In genomic region chr5:76691470-76692273, GRCh38 we compare ENCODE assay signal across 9 cellular contexts. TPM values are rescaled to one million over a fixed set of nuclear protein-coding genes. Genes with fewer than 3 reads are reported as not detected.
DNase-seq lines count a peak whose midpoint lies in the region; ATAC-seq and TF ChIP-seq lines count a peak whose summit lies in the region.
"Had no signal": no experiment of that assay in that cellular context is flagged by ENCODE, and none has a peak within 500 bp of the region (broad histone marks: within the 10 kb centered on the region; RNA-seq: fewer than 3 reads in every experiment).

No MANE protein-coding gene starts in this region.

- no peak overlapping the region for H2BK15ac ChIP-seq in neuronal stem cell (ENCODE audit: low read length)

- CTCF ChIA-PET in activated CD4-positive, alpha-beta T cell treated with anti-CD3 and anti-CD28 coated beads for 36 hours (lab: Charles Lee): interaction anchor here (0.6 to 2.1 kb wide), 6 partner anchors 13 to 245 kb away, joined by 3 to 9 read pairs (median 4); no protein-coding TSS in a partner anchor
- CTCF ChIA-PET in CD4-positive, alpha-beta memory T cell (lab: Charles Lee; ENCODE audit: partially characterized antibody): interaction anchor here (5.1 kb wide), 1 partner anchor 83 kb away, joined by 20 read pairs; no protein-coding TSS in a partner anchor

- no peaks in the 10 kb centered on the region for H3K9me3 Mint-ChIP-seq in activated CD4-positive, alpha-beta T cell treated with anti-CD3 and anti-CD28 coated beads for 36 hours (ENCODE audit: low read depth)
- H3K9me3 Mint-ChIP-seq in stimulated activated naive CD8-positive, alpha-beta T cell treated with anti-CD3 and anti-CD28 coated beads, Interleukin-15, Interleukin-2, amounts not matched to agents 100 ng/mL and 50 ng/mL, for 24 hours: no peaks in the 10 kb centered on the region
- H3K9me3 Mint-ChIP-seq in CD4-positive, alpha-beta memory T cell: no peaks in the 10 kb centered on the region

- H3K27me3 ChIP-seq in CD4-positive, alpha-beta memory T cell (ENCODE audit: insufficient read depth, low read length): no peaks in the 10 kb centered on the region
- no peaks in the 10 kb centered on the region for H3K27me3 ChIP-seq in neuronal stem cell (ENCODE audit: control insufficient read depth in 3 of 3, insufficient read depth in 3 of 3, low read depth in 1 of 3, low read length in 3 of 3)

- no peak overlapping the region for H4K8ac ChIP-seq in neuronal stem cell (ENCODE audit: low read depth, low read length)

- H3K79me1 ChIP-seq in neuronal stem cell (ENCODE audit: low read depth, low read length): no peaks in the 10 kb centered on the region

- H3K14ac ChIP-seq in neuronal stem cell (ENCODE audit: low read length): no peak overlapping the region

- H3K4ac ChIP-seq in neuronal stem cell (ENCODE audit: low read length): no peak overlapping the region

- no peak overlapping the region for H2BK5ac ChIP-seq in neuronal stem cell (ENCODE audit: low read length)

- H3K4me1 ChIP-seq in CD4-positive, alpha-beta memory T cell (ENCODE audit: insufficient read depth, low read length): no peaks in the 10 kb centered on the region
- H3K4me1 ChIP-seq in neuronal stem cell (ENCODE audit: control insufficient read depth in 2 of 2, insufficient read depth in 1 of 2, low read depth in 1 of 2, low read length in 2 of 2): peaks cover 2 to 5% of the 10 kb centered on the region in 2 donors

- intact Hi-C loops in activated CD4-positive, alpha-beta T cell treated with anti-CD3 and anti-CD28 coated beads for 36 hours (cut with DNase I, micrococcal nuclease): loop anchor here in 1 of 2 experiments (1.0 to 5.0 kb wide), 3 partner anchors 19 to 101 kb away; no protein-coding TSS in a partner anchor
- intact Hi-C loops in CD4-positive, alpha-beta memory T cell (cut with micrococcal nuclease): no loop called here

- peaks cover 42% of the 10 kb centered on the region for H3K36me3 Mint-ChIP-seq in activated CD4-positive, alpha-beta T cell treated with anti-CD3 and anti-CD28 coated beads for 36 hours (ENCODE audit: low read depth)
- H3K36me3 Mint-ChIP-seq in stimulated activated naive CD8-positive, alpha-beta T cell treated with anti-CD3 and anti-CD28 coated beads, Interleukin-15, Interleukin-2, amounts not matched to agents 100 ng/mL and 50 ng/mL, for 24 hours (ENCODE audit: low read depth): peaks cover 33% of the 10 kb centered on the region
- H3K36me3 Mint-ChIP-seq in CD4-positive, alpha-beta memory T cell: peaks cover 49 to 84% of the 10 kb centered on the region in 2 donors

- peak overlapping the region; percentile 28 for H3K4me3 Mint-ChIP-seq in activated CD4-positive, alpha-beta T cell treated with anti-CD3 and anti-CD28 coated beads for 36 hours
- no peak overlapping the region for H3K4me3 Mint-ChIP-seq in stimulated activated naive CD8-positive, alpha-beta T cell treated with anti-CD3 and anti-CD28 coated beads, Interleukin-15, Interleukin-2, amounts not matched to agents 100 ng/mL and 50 ng/mL, for 24 hours
- no peak overlapping the region for H3K4me3 Mint-ChIP-seq in CD4-positive, alpha-beta memory T cell

- H3K27ac ChIP-seq in VCaP: peak overlapping the region; percentile 42
- no peak overlapping the region for H3K27ac ChIP-seq in CD4-positive, alpha-beta memory T cell (ENCODE audit: low read depth, low read length)
- H3K27ac ChIP-seq in neuronal stem cell (replicated peaks; ENCODE audit: low read length): no peak overlapping the region

- H3K9ac ChIP-seq in neuronal stem cell (ENCODE audit: low read depth, low read length, poor library complexity): no peak overlapping the region

- H3K18ac ChIP-seq in neuronal stem cell (ENCODE audit: low read length): no peak overlapping the region

- peaks cover 35% of the 10 kb centered on the region for H3K36me3 ChIP-seq in CD4-positive, alpha-beta memory T cell (ENCODE audit: insufficient read depth, low read length)
- H3K36me3 ChIP-seq in neuronal stem cell (replicated peaks in 1 of 2; ENCODE audit: control insufficient read depth in 2 of 2, insufficient read depth in 2 of 2, low read length in 2 of 2): peaks cover 0 to 52% of the 10 kb centered on the region in 2 donors

- no peak overlapping the region for H3K23ac ChIP-seq in neuronal stem cell (ENCODE audit: low read depth, low read length, poor library complexity)

- H3K4me1 Mint-ChIP-seq in activated CD4-positive, alpha-beta T cell treated with anti-CD3 and anti-CD28 coated beads for 36 hours: peaks cover 23% of the 10 kb centered on the region
- peaks cover 10% of the 10 kb centered on the region for H3K4me1 Mint-ChIP-seq in stimulated activated naive CD8-positive, alpha-beta T cell treated with anti-CD3 and anti-CD28 coated beads, Interleukin-15, Interleukin-2, amounts not matched to agents 100 ng/mL and 50 ng/mL, for 24 hours (ENCODE audit: low read depth)
- H3K4me1 Mint-ChIP-seq in CD4-positive, alpha-beta memory T cell: peaks cover 0 to 11% (median 4%) of the 10 kb centered on the region in 4 donors

- no peak overlapping the region for H3K4me2 ChIP-seq in neuronal stem cell (ENCODE audit: insufficient read depth, low read length, poor library complexity, severe bottlenecking)

- no peak overlapping the region for H4K91ac ChIP-seq in neuronal stem cell (ENCODE audit: low read depth, low read length, poor library complexity)

- ATAC-seq in activated CD4-positive, alpha-beta T cell treated with anti-CD3 and anti-CD28 coated beads for 36 hours: peak; percentile 95

- H2AFZ ChIP-seq in neuronal stem cell (ENCODE audit: low read length): no peak overlapping the region

- H2AK5ac ChIP-seq in neuronal stem cell (ENCODE audit: low read depth, low read length): no peak overlapping the region

- no CpG with 5 or more reads among the region's 5 CpGs for WGBS in neuronal stem cell (ENCODE audit: extremely low coverage in 2 of 2, insufficient read length in 2 of 2, insufficient replicate concordance in 1 of 2), 2 donors

- no peak for DNase-seq in activated CD4-positive, alpha-beta T cell treated with anti-CD3 and anti-CD28 coated beads for 36 hours
- no peak for DNase-seq in activated CD4-positive, alpha-beta T cell treated with anti-CD3 and anti-CD28 coated beads for 48 hours
- peak; percentile 86 for DNase-seq in glomerular visceral epithelial cell (ENCODE audit: extremely low spot score)
- no peak for DNase-seq in CD4-positive, alpha-beta memory T cell
- DNase-seq in neuronal stem cell (ENCODE audit: low spot score): no peak
- DNase-seq in activated CD4-positive, alpha-beta T cell treated with anti-CD3 and anti-CD28 coated beads, Interleukin-2, amount 50 U/mL, for 48 hours: no peak

- TF ChIP-seq CTCF in VCaP (conservative IDR thresholded peaks at IDR 0.05): no peak

- POLR2A ChIA-PET in activated CD4-positive, alpha-beta T cell treated with anti-CD3 and anti-CD28 coated beads for 36 hours (lab: Charles Lee): interaction anchor here (0.6 kb wide), 1 partner anchor 73 kb away, joined by 3 read pairs; no protein-coding TSS in a partner anchor
- POLR2A ChIA-PET in CD4-positive, alpha-beta memory T cell (lab: Charles Lee; ENCODE audit: partially characterized antibody): interaction anchor here (1.0 to 2.5 kb wide), 2 partner anchors 14 to 83 kb away, joined by 3 to 9 read pairs; no protein-coding TSS in a partner anchor

- no peak overlapping the region for H2BK12ac ChIP-seq in neuronal stem cell (ENCODE audit: low read length)

- no peaks in the 10 kb centered on the region for H3K27me3 Mint-ChIP-seq in activated CD4-positive, alpha-beta T cell treated with anti-CD3 and anti-CD28 coated beads for 36 hours
- H3K27me3 Mint-ChIP-seq in stimulated activated naive CD8-positive, alpha-beta T cell treated with anti-CD3 and anti-CD28 coated beads, Interleukin-15, Interleukin-2, amounts not matched to agents 100 ng/mL and 50 ng/mL, for 24 hours: no peaks in the 10 kb centered on the region
- no peaks in the 10 kb centered on the region for H3K27me3 Mint-ChIP-seq in CD4-positive, alpha-beta memory T cell

- H3K9me3 ChIP-seq in CD4-positive, alpha-beta memory T cell (ENCODE audit: control insufficient read depth in 1 of 2, low read length in 2 of 2): no peaks in the 10 kb centered on the region
- H3K9me3 ChIP-seq in neuronal stem cell (replicated peaks in 1 of 2; ENCODE audit: control insufficient read depth in 2 of 2, insufficient read depth in 1 of 2, low read depth in 1 of 2, low read length in 2 of 2): no peaks in the 10 kb centered on the region

- no peak overlapping the region for H2BK120ac ChIP-seq in neuronal stem cell (ENCODE audit: low read depth, low read length)

- peak overlapping the region; percentile 63 for H3K27ac Mint-ChIP-seq in activated CD4-positive, alpha-beta T cell treated with anti-CD3 and anti-CD28 coated beads for 36 hours
- H3K27ac Mint-ChIP-seq in stimulated activated naive CD8-positive, alpha-beta T cell treated with anti-CD3 and anti-CD28 coated beads, Interleukin-15, Interleukin-2, amounts not matched to agents 100 ng/mL and 50 ng/mL, for 24 hours: peak overlapping the region; percentile 40
- peak overlapping the region in 3 of 7 donors; percentile 37 to 81 (median 42) for H3K27ac Mint-ChIP-seq in CD4-positive, alpha-beta memory T cell

- H3K4me3 ChIP-seq in CD4-positive, alpha-beta memory T cell (ENCODE audit: low read length in 2 of 2): no peak overlapping the region
- no peak overlapping the region for H3K4me3 ChIP-seq in neuronal stem cell (ENCODE audit: low read length in 2 of 2)
- H3K4me3 ChIP-seq: coronary artery had no signal

RNA-seq across cellular contexts. Expression of gene F2R, which starts 24.3 kb away (rescaled TPM):
- 1 to 10 TPM; 1.4 TPM for total RNA-seq in activated CD4-positive, alpha-beta T cell treated with anti-CD3 and anti-CD28 coated beads for 36 hours
- total RNA-seq in CD4-positive, alpha-beta memory T cell: 10 to 100 TPM; 12.4 to 14.6 TPM
- 1 to 10 TPM; 6.7 to 8.9 TPM for polyA plus RNA-seq in CD4-positive, alpha-beta memory T cell
- polyA plus RNA-seq in neuronal stem cell (2013, experiment 1 of 2): 52.3 TPM
- 53.7 TPM for polyA plus RNA-seq in neuronal stem cell (2013, experiment 2 of 2)

Comparison
In these comparisons a context has a peak if more than half of its experiments do, and no peak if none do; other contexts are left out.
1. RNA of gene F2R, which starts 24.3 kb away (total RNA-seq): 12.4 to 14.6 TPM in CD4-positive, alpha-beta memory T cell; 1.4 TPM in activated CD4-positive, alpha-beta T cell treated with anti-CD3 and anti-CD28 coated beads for 36 hours; every median in the first group is over 4 times any median in the second.